ENCODE assay signal across 17 cellular contexts in genomic region chr10:29039659-29040309, GRCh38.
DNase-seq lines count a peak whose midpoint lies in the region; ATAC-seq and TF ChIP-seq lines count a peak whose summit lies in the region.
"Had no signal": no experiment of that assay in that cellular context is flagged by ENCODE, and none has a peak within 500 bp of the region (broad histone marks: within the 10 kb centered on the region; RNA-seq: fewer than 3 reads in every experiment).

No MANE protein-coding gene starts in this region.

- H2BK15ac ChIP-seq in mesendoderm (replicated peaks; ENCODE audit: low read depth): no peak overlapping the region

- no peak overlapping the region for H2BK120ac ChIP-seq in mesendoderm (ENCODE audit: low read depth, low read length)

- no peak overlapping the region for H2AK5ac ChIP-seq in mesendoderm (ENCODE audit: low read length)

- H3K36me3 ChIP-seq in mesendoderm (ENCODE audit: control insufficient read depth, insufficient read depth, low read length) (no peaks in the 10 kb centered on the region), uterus (no peaks in the 10 kb centered on the region), psoas muscle (ENCODE audit: insufficient read depth in 1 of 2, low read depth in 1 of 2) (no peaks in the 10 kb centered on the region)
- H3K36me3 ChIP-seq: gastrocnemius medialis, neutrophil had no signal

- no peak overlapping the region for H3K56ac ChIP-seq in mesendoderm (ENCODE audit: low read length)

- no CpG with 5 or more reads among the region's 3 CpGs for WGBS in mesendoderm (ENCODE audit: extremely low coverage, insufficient coverage, low lambda C conversion rate)
- 34 to 39% (median 37%) methylated on average over 3 of the region's 3 CpGs for WGBS in psoas muscle, 3 donors

- H2BK5ac ChIP-seq in mesendoderm (ENCODE audit: low read length): no peak overlapping the region

- no peak overlapping the region for H4K8ac ChIP-seq in mesendoderm (ENCODE audit: low read depth, low read length)

- H3K9ac ChIP-seq in mesendoderm (ENCODE audit: low read length): no peak overlapping the region

- H3K4me3 Mint-ChIP-seq in activated CD8-positive, alpha-beta T cell treated with anti-CD3 and anti-CD28 coated beads, Interleukin-2, amount 10 ng/mL, durations not matched to agents 7 days and 5 days: no peak overlapping the region
- H3K4me3 Mint-ChIP-seq: IgD-negative memory B cell had no signal

- H3K4ac ChIP-seq in mesendoderm (ENCODE audit: low read depth, low read length): no peak overlapping the region

- no peaks in the 10 kb centered on the region for H3K79me1 ChIP-seq in mesendoderm (ENCODE audit: low read length)

- H3K4me1 ChIP-seq in mesendoderm (ENCODE audit: control insufficient read depth, low read depth, low read length) (no peaks in the 10 kb centered on the region), uterus (no peaks in the 10 kb centered on the region), psoas muscle (no peaks in the 10 kb centered on the region)
- H3K4me1 ChIP-seq: gastrocnemius medialis had no signal

- no peak overlapping the region for H3K23ac ChIP-seq in mesendoderm (ENCODE audit: low read length)

- ATAC-seq in activated CD8-positive, alpha-beta T cell treated with anti-CD3 and anti-CD28 coated beads, Interleukin-2, amount 10 ng/mL, durations not matched to agents 7 days and 5 days: no peak
- no peak for ATAC-seq in psoas muscle
- ATAC-seq: gastrocnemius medialis, left colon had no signal

- H3K27me3 Mint-ChIP-seq in activated CD8-positive, alpha-beta T cell treated with anti-CD3 and anti-CD28 coated beads, Interleukin-2, amount 10 ng/mL, durations not matched to agents 7 days and 5 days (ENCODE audit: low read depth): peaks cover under 1% of the 10 kb centered on the region
- H3K27me3 Mint-ChIP-seq: IgD-negative memory B cell had no signal

- POLR2A ChIA-PET in activated CD8-positive, alpha-beta T cell treated with anti-CD3 and anti-CD28 coated beads, Interleukin-2, amount 10 ng/mL, durations not matched to agents 7 days and 5 days (lab: Charles Lee): no interaction called here

- intact Hi-C loops in uterus (cut with DNase I; ENCODE audit: low total_unique reads): no loop called here
- intact Hi-C loops in psoas muscle (cut with DNase I): no loop called here

- no peaks in the 10 kb centered on the region for H3K36me3 Mint-ChIP-seq in activated CD8-positive, alpha-beta T cell treated with anti-CD3 and anti-CD28 coated beads, Interleukin-2, amount 10 ng/mL, durations not matched to agents 7 days and 5 days (ENCODE audit: low read depth)
- H3K36me3 Mint-ChIP-seq: IgD-negative memory B cell had no signal

- DNase-seq in AG08395 (ENCODE audit: low spot score) (peak; percentile 80), LHCN-M2 (ENCODE audit: low read depth) (peak; percentile 43), epidermal melanocyte (ENCODE audit: insufficient read length, low spot score) (peak; percentile 36), mesendoderm (peak; percentile 61), uterus (no peak), DMS79 treated with DMSO at 0.1 percent for 48 hours (lab: John Stamatoyannopoulos, UW) (no peak), psoas muscle (no peak)
- no peak for DNase-seq in activated CD8-positive, alpha-beta T cell treated with anti-CD3 and anti-CD28 coated beads, Interleukin-2, amount 10 ng/mL, durations not matched to agents 7 days and 5 days
- DNase-seq: activated naive CD4-positive, alpha-beta T cell treated with anti-CD3 and anti-CD28 coated beads, Interleukin-2, amount 50 U/mL, for 16 hours; C1 segment of cervical spinal cord; gastrocnemius medialis; left colon; NCI-H748 treated with DMSO at 0.1 percent for 48 hours; SHP77 treated with DMSO at 0.1 percent for 48 hours; stimulated activated CD8-positive, alpha-beta memory T cell treated with anti-CD3 and anti-CD28 coated beads, Interleukin-4, amount 100 ng/mL, for 48 hours had no signal

- H4K5ac ChIP-seq in mesendoderm (ENCODE audit: low read length): no peak overlapping the region

- CTCF ChIA-PET in activated CD8-positive, alpha-beta T cell treated with anti-CD3 and anti-CD28 coated beads, Interleukin-2, amount 10 ng/mL, durations not matched to agents 7 days and 5 days (lab: Charles Lee): no interaction called here

- H3K4me1 Mint-ChIP-seq in activated CD8-positive, alpha-beta T cell treated with anti-CD3 and anti-CD28 coated beads, Interleukin-2, amount 10 ng/mL, durations not matched to agents 7 days and 5 days (ENCODE audit: low read depth): peaks cover 5% of the 10 kb centered on the region
- H3K4me1 Mint-ChIP-seq: IgD-negative memory B cell had no signal

- TF ChIP-seq CTCF in uterus (IDR thresholded peaks at IDR 0.05) (no peak), psoas muscle (IDR thresholded peaks at IDR 0.05) (no peak)

- H3K9me3 ChIP-seq in uterus (no peaks in the 10 kb centered on the region), psoas muscle (no peaks in the 10 kb centered on the region)
- H3K9me3 ChIP-seq: gastrocnemius medialis, neutrophil had no signal

- H3K4me2 ChIP-seq in mesendoderm (ENCODE audit: low read length): no peak overlapping the region

- H3K27me3 ChIP-seq in mesendoderm (ENCODE audit: insufficient read depth, low read length, poor library complexity) (no peaks in the 10 kb centered on the region), uterus (no peaks in the 10 kb centered on the region), psoas muscle (ENCODE audit: insufficient read depth in 3 of 3, low read length in 2 of 3) (peaks cover 0 to 6% (median 0%) of the 10 kb centered on the region in 3 donors)
- H3K27me3 ChIP-seq: gastrocnemius medialis had no signal

- H3K9me3 Mint-ChIP-seq in activated CD8-positive, alpha-beta T cell treated with anti-CD3 and anti-CD28 coated beads, Interleukin-2, amount 10 ng/mL, durations not matched to agents 7 days and 5 days (ENCODE audit: insufficient read depth): no peaks in the 10 kb centered on the region

- H3K27ac Mint-ChIP-seq in activated CD8-positive, alpha-beta T cell treated with anti-CD3 and anti-CD28 coated beads, Interleukin-2, amount 10 ng/mL, durations not matched to agents 7 days and 5 days: no peak overlapping the region

- no peak for TF ChIP-seq POLR2A in uterus (IDR thresholded peaks at IDR 0.05)

- H3K27ac ChIP-seq in mesendoderm (ENCODE audit: low read depth, low read length) (no peak overlapping the region), uterus (no peak overlapping the region), psoas muscle (no peak overlapping the region)
- H3K27ac ChIP-seq: gastrocnemius medialis, neutrophil had no signal

- no peaks in the 10 kb centered on the region for H3K79me2 ChIP-seq in mesendoderm (ENCODE audit: control insufficient read depth, insufficient read depth, low read length)

- H3K4me3 ChIP-seq in mesendoderm (ENCODE audit: low read length) (no peak overlapping the region), uterus (no peak overlapping the region), psoas muscle (no peak overlapping the region)
- H3K4me3 ChIP-seq: gastrocnemius medialis had no signal

- H3K18ac ChIP-seq in mesendoderm (ENCODE audit: low read length): no peak overlapping the region

Comparison
In these comparisons a context has a peak if more than half of its experiments do, and no peak if none do; other contexts are left out.
1. DNase-seq: peak in AG08395 (single experiment), LHCN-M2 (single experiment), epidermal melanocyte (single experiment) and mesendoderm (single experiment); none in activated CD8-positive, alpha-beta T cell treated with anti-CD3 and anti-CD28 coated beads, Interleukin-2, amount 10 ng/mL, durations not matched to agents 7 days and 5 days (single experiment), uterus (0 of 2), DMS79 treated with DMSO at 0.1 percent for 48 hours (single experiment) and psoas muscle (0 of 2).